19 cellular contexts compared by ENCODE assay signal in genomic region chr6:27847706-27848105, GRCh38.
"Had no signal": no experiment of that assay in that cellular context is flagged by ENCODE, and none has a peak within 500 bp of the region (broad histone marks: within the 10 kb centered on the region; RNA-seq: fewer than 3 reads in every experiment).

No MANE protein-coding gene starts in this region.

- H3K27ac ChIP-seq: body of pancreas, epithelial cell of prostate, neutrophil, skin epidermis, tibial nerve, uterus, VCaP had no signal

- ATAC-seq: activated CD4-positive, alpha-beta T cell treated with anti-CD3 and anti-CD28 coated beads for 36 hours; activated naive CD4-positive, alpha-beta T cell treated with anti-CD3 and anti-CD28 coated beads, Interleukin-2, amount 50 U/mL, for 72 hours; body of pancreas; left lobe of liver; naive thymus-derived CD8-positive, alpha-beta T cell had no signal

- H3K4me3 ChIP-seq: body of pancreas, skin epidermis, tibial nerve, uterus had no signal

- H3K27me3 ChIP-seq: body of pancreas, uterus had no signal

- H3K36me3 ChIP-seq: neutrophil, uterus had no signal

- H3K9me3 ChIP-seq: body of pancreas, neutrophil, tibial nerve, uterus had no signal

- DNase-seq: activated CD4-positive, alpha-beta memory T cell treated with anti-CD3 and anti-CD28 coated beads for 36 hours; activated CD4-positive, alpha-beta T cell treated with anti-CD3 and anti-CD28 coated beads for 36 hours; activated T-cell treated with anti-CD3 and anti-CD28 coated beads, Interleukin-2, amount 50 U/mL, for 24 hours; body of pancreas; cortex of kidney; effector CD4-positive, alpha-beta T cell; islet precursor cell; naive thymus-derived CD8-positive, alpha-beta T cell; stimulated activated CD4-positive, alpha-beta T cell treated with anti-CD3 and anti-CD28 coated beads, Interleukin-15, amount 100 ng/mL, for 24 hours; stimulated activated CD4-positive, alpha-beta T cell treated with anti-CD3 and anti-CD28 coated beads, Interleukin-4, amount 100 ng/mL, for 1 hour; stimulated activated naive CD4-positive, alpha-beta T cell; uterus had no signal

- H3K4me1 ChIP-seq: body of pancreas, tibial nerve, uterus had no signal
